In the genomic region with DNA sequence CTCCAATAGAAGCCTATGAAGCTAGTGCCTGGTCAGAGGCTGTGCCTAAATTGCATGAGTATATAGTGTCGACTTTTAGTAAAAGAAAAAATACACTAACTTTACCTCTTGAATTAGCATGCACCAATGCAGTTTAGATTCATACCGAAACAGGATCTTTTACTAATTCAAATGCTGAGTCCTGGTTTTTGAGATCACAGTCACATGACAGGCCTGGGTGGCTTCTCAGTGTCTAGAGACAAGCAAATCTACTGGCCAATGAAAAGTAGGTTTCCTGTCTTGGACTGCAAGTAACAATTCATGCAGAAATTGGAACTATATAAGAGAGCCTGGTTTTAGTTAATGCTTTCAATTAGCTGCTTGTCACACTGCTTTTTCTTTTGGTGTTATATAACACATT, we compare ENCODE assay signal across 9 cellular contexts. TPM values are rescaled to one million over a fixed set of nuclear protein-coding genes. Genes with fewer than 3 reads are reported as not detected.
DNase-seq lines count a peak whose midpoint lies in the region; ATAC-seq and TF ChIP-seq lines count a peak whose summit lies in the region.
"Had no signal": no experiment of that assay in that cellular context is flagged by ENCODE, and none has a peak within 500 bp of the region (broad histone marks: within the 10 kb centered on the region; RNA-seq: fewer than 3 reads in every experiment).

No MANE protein-coding gene starts in this region.

- no peak overlapping the region for H3K4me2 ChIP-seq in GM23248 (ENCODE audit: unreplicated experiment)

- H3K36me3 Mint-ChIP-seq in activated B cell treated with CpG ODN at 0.5 μM for 24 hours (ENCODE audit: low read depth) = no peaks in the 10 kb centered on the region
- peaks cover 3% of the 10 kb centered on the region for H3K36me3 Mint-ChIP-seq in CD4-positive, alpha-beta T cell (ENCODE audit: low read depth)

- intact Hi-C loops in heart right ventricle (cut with DNase I) = loop anchor here in 2 of 10 donors (5.0 to 10.0 kb wide), 2 partner anchors 34 to 81 kb away; no protein-coding TSS in a partner anchor
- intact Hi-C loops in right cardiac atrium (cut with DNase I) = loop anchor here in 2 of 4 donors (5.0 to 10.0 kb wide), 2 partner anchors 49 to 61 kb away; no protein-coding TSS in a partner anchor
- intact Hi-C loops in activated B cell treated with CpG ODN at 0.5 μM for 24 hours (cut with micrococcal nuclease) = loop anchor here (10.0 kb wide), 2 partner anchors 589 to 1231 kb away; no protein-coding TSS in a partner anchor
- intact Hi-C loops in thyroid gland (cut with DNase I) = no loop called here
- intact Hi-C loops in CD4-positive, alpha-beta T cell (cut with DNase I, micrococcal nuclease) = no loop called here

- H3F3A ChIP-seq in GM23248 (ENCODE audit: insufficient read depth) = peaks cover 33% of the 10 kb centered on the region

- H3K27ac ChIP-seq in heart right ventricle (peak overlapping the region in 3 of 10 donors; percentile 2 to 100 (median 99)), right cardiac atrium (ENCODE audit: low read length) (no peak overlapping the region), thyroid gland (peak overlapping the region in 1 of 3 donors; percentile 7), GM23248 (no peak overlapping the region)
- H3K27ac ChIP-seq in CD4-positive, alpha-beta T cell (ENCODE audit: low read depth, low read length) = no peak overlapping the region

- H3K9ac ChIP-seq in GM23248 = no peak overlapping the region

- DNase-seq in heart right ventricle (peak in 1 of 2 donors; percentile 32), right cardiac atrium (no peak), activated B cell treated with CpG ODN at 0.5 μM for 24 hours (no peak), thyroid gland (peak; percentile 41 to 43), GM23248 (no peak), BE2C (no peak)
- no peak for DNase-seq in CD4-positive, alpha-beta T cell
- DNase-seq: NCI-H526 had no signal

- H3K4me1 ChIP-seq in heart right ventricle (peaks cover 9 to 98% (median 80%) of the 10 kb centered on the region in 9 donors), right cardiac atrium (ENCODE audit: control insufficient read depth, insufficient read depth, low read length) (peaks cover 6% of the 10 kb centered on the region), thyroid gland (peaks cover 63 to 74% of the 10 kb centered on the region in 2 donors), GM23248 (ENCODE audit: insufficient read depth) (peaks cover 69% of the 10 kb centered on the region), BE2C (peaks cover 15% of the 10 kb centered on the region)

- TF ChIP-seq POLR2A in thyroid gland (IDR thresholded peaks at IDR 0.05) = no peak

- H3K4me3 Mint-ChIP-seq in activated B cell treated with CpG ODN at 0.5 μM for 24 hours = peak overlapping the region; percentile 28
- no peak overlapping the region for H3K4me3 Mint-ChIP-seq in CD4-positive, alpha-beta T cell

- POLR2A ChIA-PET in activated B cell treated with CpG ODN at 0.5 μM for 24 hours (lab: Charles Lee) = no interaction called here
- POLR2A ChIA-PET in CD4-positive, alpha-beta T cell (lab: Charles Lee) = no interaction called here

- no peaks in the 10 kb centered on the region for H3K9me3 Mint-ChIP-seq in activated B cell treated with CpG ODN at 0.5 μM for 24 hours
- no peaks in the 10 kb centered on the region for H3K9me3 Mint-ChIP-seq in CD4-positive, alpha-beta T cell

- H3K4me3 ChIP-seq in heart right ventricle (no peak overlapping the region), right cardiac atrium (ENCODE audit: low read length) (no peak overlapping the region), thyroid gland (replicated peaks in 1 of 3) (no peak overlapping the region), GM23248 (no peak overlapping the region), BE2C (ENCODE audit: low read depth, low read length) (no peak overlapping the region)

- no peak overlapping the region for H3K27ac Mint-ChIP-seq in activated B cell treated with CpG ODN at 0.5 μM for 24 hours
- H3K27ac Mint-ChIP-seq in CD4-positive, alpha-beta T cell = no peak overlapping the region

- peaks cover 45% of the 10 kb centered on the region for H3K27me3 Mint-ChIP-seq in activated B cell treated with CpG ODN at 0.5 μM for 24 hours
- peaks cover 74% of the 10 kb centered on the region for H3K27me3 Mint-ChIP-seq in CD4-positive, alpha-beta T cell

- in situ Hi-C loops in GM23248 (cut with MboI) = no loop called here

- H3K4me1 Mint-ChIP-seq in activated B cell treated with CpG ODN at 0.5 μM for 24 hours = peaks cover 45% of the 10 kb centered on the region
- peaks cover 32% of the 10 kb centered on the region for H3K4me1 Mint-ChIP-seq in CD4-positive, alpha-beta T cell (ENCODE audit: low read depth)

- TF ChIP-seq CTCF in heart right ventricle (IDR thresholded peaks at IDR 0.05) (no peak), activated B cell treated with CpG ODN at 0.5 μM for 24 hours (IDR thresholded peaks at IDR 0.05) (no peak), thyroid gland (IDR thresholded peaks at IDR 0.05) (no peak), BE2C (IDR thresholded peaks at IDR 0.05; ENCODE audit: low read depth, low read length) (no peak)
- no peak for TF ChIP-seq CTCF in CD4-positive, alpha-beta T cell (IDR thresholded peaks at IDR 0.05)

- no peak overlapping the region for H2AFZ ChIP-seq in GM23248

- peak in 5 of 8 donors; percentile 28 to 57 (median 36) for ATAC-seq in heart right ventricle
- no peak for ATAC-seq in right cardiac atrium
- ATAC-seq in HG03064 (IDR thresholded peaks at IDR 0.05; ENCODE audit: low read depth, unreplicated experiment) = peak; percentile 43
- ATAC-seq in activated B cell treated with CpG ODN at 0.5 μM for 24 hours (ENCODE audit: low read depth) = peak; percentile 67
- no peak for ATAC-seq in CD4-positive, alpha-beta T cell (ENCODE audit: poor library complexity)

- peaks cover 100% of the 10 kb centered on the region for H3K79me2 ChIP-seq in GM23248 (ENCODE audit: insufficient read depth)

- H3K9me3 ChIP-seq in heart right ventricle = no peaks in the 10 kb centered on the region
- H3K9me3 ChIP-seq in right cardiac atrium (ENCODE audit: control insufficient read depth, low read length) = no peaks in the 10 kb centered on the region
- H3K9me3 ChIP-seq in thyroid gland = no peaks in the 10 kb centered on the region
- H3K9me3 ChIP-seq in CD4-positive, alpha-beta T cell (ENCODE audit: control insufficient read depth, low read length) = peaks cover 9% of the 10 kb centered on the region
- H3K9me3 ChIP-seq in GM23248 (ENCODE audit: low read depth) = no peaks in the 10 kb centered on the region
- H3K9me3 ChIP-seq in BE2C = no peaks in the 10 kb centered on the region

- CTCF ChIA-PET in activated B cell treated with CpG ODN at 0.5 μM for 24 hours (lab: Charles Lee) = no interaction called here
- CTCF ChIA-PET in CD4-positive, alpha-beta T cell (lab: Charles Lee) = interaction anchor here (0.5 to 1.0 kb wide), 2 partner anchors 9 to 699 kb away, joined by 3 to 4 read pairs; no protein-coding TSS in a partner anchor

- H3K36me3 ChIP-seq in heart right ventricle (no peaks in the 10 kb centered on the region), thyroid gland (no peaks in the 10 kb centered on the region), GM23248 (ENCODE audit: low read depth) (no peaks in the 10 kb centered on the region; the same call in 1 of the 2 replicates), BE2C (no peaks in the 10 kb centered on the region)

- H3K27me3 ChIP-seq in heart right ventricle (peaks cover 0 to 90% (median 0%) of the 10 kb centered on the region in 7 donors), right cardiac atrium (ENCODE audit: control insufficient read depth, insufficient read depth) (no peaks in the 10 kb centered on the region), thyroid gland (no peaks in the 10 kb centered on the region), GM23248 (replicated peaks; ENCODE audit: insufficient read depth) (no peaks in the 10 kb centered on the region), BE2C (no peaks in the 10 kb centered on the region)
- peaks cover 80% of the 10 kb centered on the region for H3K27me3 ChIP-seq in CD4-positive, alpha-beta T cell (ENCODE audit: control insufficient read depth, insufficient read depth, low read length)

- peaks cover 56% of the 10 kb centered on the region for H4K20me1 ChIP-seq in GM23248 (ENCODE audit: insufficient read depth)

- H3K9me2 ChIP-seq in GM23248 (ENCODE audit: insufficient read depth) = no peaks in the 10 kb centered on the region

- 61 to 63% methylated on average over 2 of the region's 2 CpGs for WGBS in heart right ventricle, 2 donors
- 60% methylated on average over 2 of the region's 2 CpGs for WGBS in right cardiac atrium
- WGBS in thyroid gland, 2 donors = 48 to 50% methylated on average over 2 of the region's 2 CpGs
- 59 to 64% methylated on average over 2 of the region's 2 CpGs for WGBS in GM23248 (ENCODE audit: low coverage in 1 of 2, low lambda C conversion rate in 2 of 2, missing lambda C conversion rate in 2 of 2), 2 experiments

RNA-seq across cellular contexts. Expression of a gene that starts 7.2 kb away (rescaled TPM):
- total RNA-seq in heart right ventricle (100 to 1,000 TPM in 7 of 10 donors, 10 to 100 TPM in 3; 77.7 to 155 (median 115) TPM), right cardiac atrium (100 to 1,000 TPM in 2 of 4 donors, 10 to 100 TPM in 2; 93.1 to 112 (median 97.3) TPM), activated B cell treated with CpG ODN at 0.5 μM for 24 hours (20.9 and 25.8 TPM in 2 replicates), thyroid gland (100 to 1,000 TPM; 169 to 268 (median 197) TPM)
- polyA plus RNA-seq in heart right ventricle (10 to 100 TPM; 20.0 to 25.0 TPM), right cardiac atrium (26.1 TPM), GM23248 (2016; fragmentation: Nextera tagmentation; extraction: Ambion mirVana) (20.3 and 20.4 TPM in 2 replicates)
- total RNA-seq in CD4-positive, alpha-beta T cell = 1 to 10 TPM; 3.6 TPM
- 52.7 and 57.9 TPM in 2 replicates for total RNA-seq in GM23248 (2014; rRNA removed; shearing (Covaris generic))
- polyA plus RNA-seq in BE2C (2012; ENCODE audit: insufficient read depth, insufficient read length, low read depth) = 37.0 TPM

RNA-seq across cellular contexts. Expression of a gene that starts 18.3 kb away (rescaled TPM):
- 10 to 100 TPM in 5 of 10 donors, 1 to 10 TPM in 5; 7.4 to 14.5 (median 10.7) TPM for total RNA-seq in heart right ventricle
- 10 to 100 TPM in 1 of 2 donors, 1 to 10 TPM in 1; 4.1 to 12.4 TPM for polyA plus RNA-seq in heart right ventricle
- total RNA-seq in right cardiac atrium = 10 to 100 TPM; 15.7 to 21.3 (median 17.0) TPM
- 7.5 TPM for polyA plus RNA-seq in right cardiac atrium
- 0.15 and 0.22 TPM in 2 replicates for total RNA-seq in activated B cell treated with CpG ODN at 0.5 μM for 24 hours
- total RNA-seq in thyroid gland = 10 to 100 TPM; 12.5 to 14.0 (median 13.4) TPM
- total RNA-seq in CD4-positive, alpha-beta T cell = not detected
- 6.8 and 11.1 TPM in 2 replicates for total RNA-seq in GM23248 (2014; rRNA removed; shearing (Covaris generic))
- 10.6 and 13.5 TPM in 2 replicates for polyA plus RNA-seq in GM23248 (2016; fragmentation: Nextera tagmentation; extraction: Ambion mirVana)
- 15.4 TPM for polyA plus RNA-seq in BE2C (2012; ENCODE audit: insufficient read depth, insufficient read length, low read depth)

Comparison
In these comparisons a context has a peak if more than half of its experiments do, and no peak if none do; other contexts are left out.
1. ATAC-seq: peak in heart right ventricle (5 of 8), HG03064 (single experiment) and activated B cell treated with CpG ODN at 0.5 μM for 24 hours (single experiment); none in right cardiac atrium (0 of 2) and CD4-positive, alpha-beta T cell (single experiment).
2. DNase-seq: peak in thyroid gland (2 of 2); none in right cardiac atrium (0 of 3), activated B cell treated with CpG ODN at 0.5 μM for 24 hours (single experiment), CD4-positive, alpha-beta T cell (0 of 10), GM23248 (single experiment) and BE2C (single experiment).